ENCODE assay signal across 9 cellular contexts in the genomic region with DNA sequence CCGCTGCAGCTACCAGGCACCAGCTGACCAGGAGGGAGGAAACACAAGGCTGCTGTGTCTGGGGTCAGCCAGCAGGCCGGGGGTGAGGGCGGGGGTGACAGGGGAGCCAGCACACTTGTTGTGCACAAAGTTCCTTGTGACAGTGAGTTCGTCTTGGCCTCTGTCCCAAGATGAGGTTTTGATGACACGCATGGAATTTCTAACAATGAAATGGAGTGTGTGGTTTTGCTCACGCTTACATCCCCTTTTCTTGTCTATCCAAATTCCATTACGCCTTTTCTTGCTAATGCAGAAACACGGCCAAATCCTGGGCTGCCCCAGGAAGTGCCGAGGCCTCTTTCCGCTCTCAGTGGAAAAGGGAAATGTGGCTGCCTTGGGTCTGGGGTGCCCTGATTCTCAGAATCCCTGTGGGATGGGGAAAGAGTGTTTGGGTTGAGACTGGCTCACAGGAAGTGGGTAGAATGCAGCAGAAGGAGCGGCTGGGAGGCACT.
DNase-seq lines count a peak whose midpoint lies in the region; ATAC-seq and TF ChIP-seq lines count a peak whose summit lies in the region.
"Had no signal": no experiment of that assay in that cellular context is flagged by ENCODE, and none has a peak within 500 bp of the region (broad histone marks: within the 10 kb centered on the region; RNA-seq: fewer than 3 reads in every experiment).

No MANE protein-coding gene starts in this region.

- peak overlapping the region in 1 of 2 donors; percentile 41 for H3K27ac ChIP-seq in testis
- H3K27ac ChIP-seq: foreskin keratinocyte had no signal

- intact Hi-C loops in testis (cut with DNase I; ENCODE audit: low total_unique reads): no loop called here

- peaks cover 5% of the 10 kb centered on the region for H3K36me3 Mint-ChIP-seq in stimulated activated memory B cell treated with anti-CD40 and anti-IgM and Interleukin-4, amounts not matched to agents 10 μg/mL and 1 μg/mL and 100 μg/mL, for 72 hours

- no peak for TF ChIP-seq POLR2A in testis (IDR thresholded peaks at IDR 0.05)

- no peak for TF ChIP-seq CTCF in testis (IDR thresholded peaks at IDR 0.05)

- peaks cover 56% of the 10 kb centered on the region for H3K4me1 Mint-ChIP-seq in stimulated activated memory B cell treated with anti-CD40 and anti-IgM and Interleukin-4, amounts not matched to agents 10 μg/mL and 1 μg/mL and 100 μg/mL, for 72 hours

- no peaks in the 10 kb centered on the region for H3K9me3 Mint-ChIP-seq in stimulated activated memory B cell treated with anti-CD40 and anti-IgM and Interleukin-4, amounts not matched to agents 10 μg/mL and 1 μg/mL and 100 μg/mL, for 72 hours

- H3K36me3 ChIP-seq in testis (ENCODE audit: low read depth, missing control alignments): no peaks in the 10 kb centered on the region

- H3K9me3 ChIP-seq in testis: no peaks in the 10 kb centered on the region

- H3K4me3 Mint-ChIP-seq in stimulated activated memory B cell treated with anti-CD40 and anti-IgM and Interleukin-4, amounts not matched to agents 10 μg/mL and 1 μg/mL and 100 μg/mL, for 72 hours: no peak overlapping the region

- peak; percentile 7 for ATAC-seq in left lobe of liver
- ATAC-seq in stimulated activated memory B cell treated with anti-CD40 and anti-IgM and Interleukin-4, amounts not matched to agents 10 μg/mL and 1 μg/mL and 100 μg/mL, for 72 hours: no peak
- ATAC-seq in HG02870 (IDR thresholded peaks at IDR 0.05; ENCODE audit: unreplicated experiment): no peak
- ATAC-seq: foreskin keratinocyte had no signal

- H3K4me1 ChIP-seq in testis: peaks cover 14% of the 10 kb centered on the region
- H3K4me1 ChIP-seq: foreskin keratinocyte had no signal

- no peak overlapping the region for H3K4me3 ChIP-seq in testis

- no peaks in the 10 kb centered on the region for H3K27me3 Mint-ChIP-seq in stimulated activated memory B cell treated with anti-CD40 and anti-IgM and Interleukin-4, amounts not matched to agents 10 μg/mL and 1 μg/mL and 100 μg/mL, for 72 hours

- H3K27me3 ChIP-seq in testis: no peaks in the 10 kb centered on the region
- H3K27me3 ChIP-seq: foreskin keratinocyte had no signal

- DNase-seq in Kasumi-1 (lab: John Stamatoyannopoulos, UW) (peak; percentile 89 to 91), astrocyte of the hippocampus (ENCODE audit: low read depth, low spot score) (peak; percentile 97), left lobe of liver (ENCODE audit: low spot score) (no peak), testis (peak; percentile 54)
- no peak for DNase-seq in stimulated activated CD4-positive, alpha-beta T cell treated with anti-CD3 and anti-CD28 coated beads, Interleukin-12 subunit alpha, Interleukin-12 subunit beta, amount 100 ng/mL, for 4 hours
- DNase-seq: foreskin keratinocyte, GOT3 had no signal

- H3K27ac Mint-ChIP-seq in stimulated activated memory B cell treated with anti-CD40 and anti-IgM and Interleukin-4, amounts not matched to agents 10 μg/mL and 1 μg/mL and 100 μg/mL, for 72 hours: no peak overlapping the region

- WGBS in testis, 2 donors: 78 to 82% methylated on average over 11 of the region's 11 CpGs

Comparison
In these comparisons a context has a peak if more than half of its experiments do, and no peak if none do; other contexts are left out.
1. DNase-seq: peak in Kasumi-1 (2 of 2), astrocyte of the hippocampus (single experiment) and testis (single experiment); none in left lobe of liver (single experiment) and stimulated activated CD4-positive, alpha-beta T cell treated with anti-CD3 and anti-CD28 coated beads, Interleukin-12 subunit alpha, Interleukin-12 subunit beta, amount 100 ng/mL, for 4 hours (single experiment).